ENCODE assay signal across 13 cellular contexts in the genomic region with DNA sequence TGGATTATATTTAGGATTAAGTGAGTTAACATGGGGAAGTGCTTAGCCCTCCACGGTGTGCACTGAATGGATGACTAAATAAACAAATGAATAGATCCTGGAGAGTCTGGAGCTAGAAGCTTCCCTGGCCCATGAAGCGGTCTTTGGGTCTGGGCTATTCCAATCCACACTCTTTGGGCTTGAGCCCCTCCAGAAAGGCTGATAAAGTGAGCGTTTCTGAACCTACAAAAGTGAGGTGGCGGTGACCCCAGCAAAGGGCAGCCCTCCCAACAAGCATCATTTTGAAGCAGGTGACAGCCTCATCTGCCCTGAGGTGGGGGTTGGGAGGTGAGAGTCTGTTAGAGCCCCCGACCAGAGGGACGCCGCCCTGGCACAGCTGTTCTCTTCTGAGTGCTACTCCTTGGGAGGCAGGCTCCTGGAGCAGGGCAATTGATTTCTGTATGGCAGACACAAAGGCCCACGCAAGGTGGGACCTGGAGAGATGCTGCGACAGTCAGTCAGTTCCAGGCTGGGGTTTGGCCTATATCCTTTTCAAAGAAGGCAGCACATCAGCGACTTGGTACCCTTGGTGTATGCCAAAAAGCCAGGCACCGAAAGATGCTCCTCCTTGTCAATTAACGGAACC.
DNase-seq lines count a peak whose midpoint lies in the region; ATAC-seq and TF ChIP-seq lines count a peak whose summit lies in the region.
"Had no signal": no experiment of that assay in that cellular context is flagged by ENCODE, and none has a peak within 500 bp of the region (broad histone marks: within the 10 kb centered on the region; RNA-seq: fewer than 3 reads in every experiment).

No MANE protein-coding gene starts in this region.

- H3K4me3 Mint-ChIP-seq in natural killer cell: no peak overlapping the region
- no peak overlapping the region for H3K4me3 Mint-ChIP-seq in natural killer cell treated with Interleukin-12 subunit alpha and Interleukin-12 subunit beta and Interleukin-15 and Interleukin-18, amount 100 ng/mL, for 72 hours
- H3K4me3 Mint-ChIP-seq: CD4-positive, CD25-positive, alpha-beta regulatory T cell; GM23338 had no signal

- no peaks in the 10 kb centered on the region for H3K9me3 Mint-ChIP-seq in natural killer cell
- no peaks in the 10 kb centered on the region for H3K9me3 Mint-ChIP-seq in natural killer cell treated with Interleukin-12 subunit alpha and Interleukin-12 subunit beta and Interleukin-15 and Interleukin-18, amount 100 ng/mL, for 72 hours
- H3K9me3 Mint-ChIP-seq: GM23338 had no signal

- no peak for ATAC-seq in natural killer cell
- no peak for ATAC-seq in natural killer cell treated with Interleukin-12 subunit alpha and Interleukin-12 subunit beta and Interleukin-15 and Interleukin-18, amount 100 ng/mL, for 72 hours
- no peak for ATAC-seq in GM18505 (IDR thresholded peaks at IDR 0.05; ENCODE audit: unreplicated experiment)
- no peak for ATAC-seq in GM21526 (IDR thresholded peaks at IDR 0.05; ENCODE audit: low FRiP score, unreplicated experiment)
- ATAC-seq: GM23338 had no signal

- peak; percentile 3 for DNase-seq in NCI-H510A treated with DMSO at 0.1 percent for 48 hours (lab: John Stamatoyannopoulos, UW)
- DNase-seq in NCI-H510A (lab: John Stamatoyannopoulos, UW): no peak
- DNase-seq in natural killer cell: peak; percentile 2
- DNase-seq in natural killer cell treated with Interleukin-12 subunit alpha and Interleukin-12 subunit beta and Interleukin-15 and Interleukin-18, amount 100 ng/mL, for 72 hours (ENCODE audit: low spot score): no peak
- DNase-seq in islet precursor cell: peak; percentile 38
- no peak for DNase-seq in HuH-7.5 (ENCODE audit: low spot score)
- DNase-seq: 8988T; CD4-positive, CD25-positive, alpha-beta regulatory T cell; DND-41; GDM1 had no signal

- H3K27ac Mint-ChIP-seq in natural killer cell: no peak overlapping the region
- H3K27ac Mint-ChIP-seq in natural killer cell treated with Interleukin-12 subunit alpha and Interleukin-12 subunit beta and Interleukin-15 and Interleukin-18, amount 100 ng/mL, for 72 hours: no peak overlapping the region
- H3K27ac Mint-ChIP-seq: CD4-positive, CD25-positive, alpha-beta regulatory T cell; GM23338 had no signal

- intact Hi-C loops in natural killer cell (cut with micrococcal nuclease): no loop called here

- peaks cover 10 to 29% of the 10 kb centered on the region in 2 donors for H3K27me3 Mint-ChIP-seq in natural killer cell (ENCODE audit: low read depth in 2 of 2)
- H3K27me3 Mint-ChIP-seq in natural killer cell treated with Interleukin-12 subunit alpha and Interleukin-12 subunit beta and Interleukin-15 and Interleukin-18, amount 100 ng/mL, for 72 hours: peaks cover 0 to 16% of the 10 kb centered on the region in 2 donors

- H3K36me3 Mint-ChIP-seq in natural killer cell: no peaks in the 10 kb centered on the region
- H3K36me3 Mint-ChIP-seq in natural killer cell treated with Interleukin-12 subunit alpha and Interleukin-12 subunit beta and Interleukin-15 and Interleukin-18, amount 100 ng/mL, for 72 hours: no peaks in the 10 kb centered on the region
- H3K36me3 Mint-ChIP-seq: CD4-positive, CD25-positive, alpha-beta regulatory T cell had no signal

- H3K4me1 Mint-ChIP-seq in natural killer cell: no peaks in the 10 kb centered on the region
- H3K4me1 Mint-ChIP-seq in natural killer cell treated with Interleukin-12 subunit alpha and Interleukin-12 subunit beta and Interleukin-15 and Interleukin-18, amount 100 ng/mL, for 72 hours (ENCODE audit: low read depth in 2 of 2): peaks cover 0 to under 1% of the 10 kb centered on the region in 2 donors
- H3K4me1 Mint-ChIP-seq: CD4-positive, CD25-positive, alpha-beta regulatory T cell had no signal

- no peak for TF ChIP-seq POLR2A in GM18505 (IDR thresholded peaks at IDR 0.05; ENCODE audit: borderline replicate concordance, extremely low read depth, insufficient read depth, insufficient read length)

- no peak for TF ChIP-seq CTCF in natural killer cell (IDR thresholded peaks at IDR 0.05)

Comparison
In these comparisons a context has a peak if more than half of its experiments do, and no peak if none do; other contexts are left out.
1. DNase-seq: peak in NCI-H510A treated with DMSO at 0.1 percent for 48 hours (single experiment), natural killer cell (single experiment) and islet precursor cell (single experiment); none in NCI-H510A (single experiment), natural killer cell treated with Interleukin-12 subunit alpha and Interleukin-12 subunit beta and Interleukin-15 and Interleukin-18, amount 100 ng/mL, for 72 hours (single experiment) and HuH-7.5 (single experiment).